ENCODE assay signal across 20 cellular contexts in the genomic region with DNA sequence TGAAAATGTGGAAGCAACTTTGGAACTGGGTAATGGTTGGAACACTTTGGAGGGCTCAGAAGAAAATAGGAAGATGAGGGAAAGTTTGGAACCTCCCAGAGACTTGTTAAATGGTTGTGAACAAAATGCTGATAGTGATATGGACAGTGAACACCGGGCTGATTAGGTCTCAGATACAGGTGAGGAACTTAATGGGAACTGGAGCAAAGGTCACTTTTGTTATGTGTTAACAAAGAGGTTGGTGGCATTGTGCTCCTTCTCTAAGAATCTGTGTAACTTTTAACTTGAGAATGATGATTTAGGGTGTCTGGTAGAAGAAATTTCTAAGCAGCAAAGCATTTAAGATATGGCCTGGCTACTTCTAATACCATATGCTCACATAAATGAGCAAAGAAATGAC. TPM values are rescaled to one million over a fixed set of nuclear protein-coding genes. Genes with fewer than 3 reads are reported as not detected.
DNase-seq lines count a peak whose midpoint lies in the region; ATAC-seq and TF ChIP-seq lines count a peak whose summit lies in the region.
"Had no signal": no experiment of that assay in that cellular context is flagged by ENCODE, and none has a peak within 500 bp of the region (broad histone marks: within the 10 kb centered on the region; RNA-seq: fewer than 3 reads in every experiment).

No MANE protein-coding gene starts in this region.

- no peak overlapping the region for H3K4me3 Mint-ChIP-seq in endodermal cell
- no peak overlapping the region for H3K4me3 Mint-ChIP-seq in T-helper 17 cell
- no peak overlapping the region for H3K4me3 Mint-ChIP-seq in stimulated activated effector memory CD8-positive, alpha-beta T cell treated with anti-CD3 and anti-CD28 coated beads, Interleukin-12 subunit alpha, Interleukin-12 subunit beta, amount 100 ng/mL, for 72 hours
- H3K4me3 Mint-ChIP-seq: CD14-positive monocyte; CD4-positive, alpha-beta memory T cell; HFFc6 had no signal

- no peak overlapping the region for H3K18ac ChIP-seq in trophoblast cell (ENCODE audit: low read length)

- WGBS in endodermal cell (ENCODE audit: insufficient coverage in 1 of 2, insufficient read length in 1 of 2), 2 experiments, result 58 to 78% methylated on average over 1 of the region's 1 CpG
- WGBS in trophoblast cell (ENCODE audit: extremely low coverage, insufficient coverage, insufficient read length), result no CpG with 5 or more reads among the region's 1 CpG

- H3K4ac ChIP-seq in trophoblast cell (ENCODE audit: low read depth, low read length), result no peak overlapping the region

- H2AK5ac ChIP-seq in trophoblast cell (ENCODE audit: low read length), result no peak overlapping the region

- H3K27ac ChIP-seq in BLaER1 (no peak overlapping the region), HUES6 (ENCODE audit: low read depth, low read length) (peak overlapping the region; percentile 60), endodermal cell (ENCODE audit: low read depth, low read length) (no peak overlapping the region), trophoblast cell (ENCODE audit: low read depth, low read length) (no peak overlapping the region)
- H3K27ac ChIP-seq: 22Rv1, A549, HL-60 had no signal

- H3K4me2 ChIP-seq in BLaER1 (peak overlapping the region; percentile 4; the same call in 1 of the 2 replicates), trophoblast cell (ENCODE audit: low read length) (no peak overlapping the region)
- H3K4me2 ChIP-seq: A549 had no signal

- peaks cover 7% of the 10 kb centered on the region for H3K27me3 Mint-ChIP-seq in endodermal cell (ENCODE audit: insufficient read depth)
- no peaks in the 10 kb centered on the region for H3K27me3 Mint-ChIP-seq in T-helper 17 cell

- DNase-seq in endodermal cell (no peak), trophoblast cell (peak; percentile 10 to 60), T-helper 17 cell (no peak)
- no peak for DNase-seq in stimulated activated effector memory CD8-positive, alpha-beta T cell treated with anti-CD3 and anti-CD28 coated beads, Interleukin-12 subunit alpha, Interleukin-12 subunit beta, amount 100 ng/mL, for 72 hours (ENCODE audit: low spot score in 2 of 2)
- DNase-seq: AML-193; CD4-positive, alpha-beta memory T cell; DMS153; DMS79; GDM1; HFFc6; IMR-90 had no signal

- no peak overlapping the region for H2AFZ ChIP-seq in trophoblast cell (ENCODE audit: insufficient read depth, low read length, poor library complexity)

- H3K9ac ChIP-seq in BLaER1, result no peak overlapping the region
- peak overlapping the region; percentile 2 for H3K9ac ChIP-seq in HUES6 (ENCODE audit: low read length)
- no peak overlapping the region for H3K9ac ChIP-seq in endodermal cell (ENCODE audit: extremely low read depth, low read length, poor library complexity, severe bottlenecking)
- no peak overlapping the region for H3K9ac ChIP-seq in trophoblast cell (ENCODE audit: low read length)

- H3K36me3 Mint-ChIP-seq in endodermal cell (ENCODE audit: low read depth) (no peaks in the 10 kb centered on the region), T-helper 17 cell (ENCODE audit: low read depth) (no peaks in the 10 kb centered on the region)
- H3K36me3 Mint-ChIP-seq in stimulated activated effector memory CD8-positive, alpha-beta T cell treated with anti-CD3 and anti-CD28 coated beads, Interleukin-12 subunit alpha, Interleukin-12 subunit beta, amount 100 ng/mL, for 72 hours, result no peaks in the 10 kb centered on the region
- H3K36me3 Mint-ChIP-seq: CD14-positive monocyte; CD4-positive, alpha-beta memory T cell had no signal

- no peak for ATAC-seq in GM18517 (IDR thresholded peaks at IDR 0.05; ENCODE audit: unreplicated experiment)
- no peak for ATAC-seq in T-helper 17 cell
- no peak for ATAC-seq in stimulated activated effector memory CD8-positive, alpha-beta T cell treated with anti-CD3 and anti-CD28 coated beads, Interleukin-12 subunit alpha, Interleukin-12 subunit beta, amount 100 ng/mL, for 72 hours
- ATAC-seq: A549, HCT116, K562 had no signal

- H3K14ac ChIP-seq in trophoblast cell (ENCODE audit: low read length), result no peak overlapping the region

- no peak overlapping the region for H3K4me3 ChIP-seq in BLaER1
- H3K4me3 ChIP-seq in HUES6 (ENCODE audit: low read depth, low read length), result peak overlapping the region; percentile 25; the same call in 1 of the 2 replicates
- peak overlapping the region; percentile 44 for H3K4me3 ChIP-seq in endodermal cell (ENCODE audit: low read length)
- no peak overlapping the region for H3K4me3 ChIP-seq in trophoblast cell (ENCODE audit: low read depth, low read length)
- H3K4me3 ChIP-seq: A549, K562 had no signal

- no peak overlapping the region for H4K91ac ChIP-seq in trophoblast cell (ENCODE audit: low read depth, low read length)

- H3K9me3 ChIP-seq in BLaER1 (peaks cover 47% of the 10 kb centered on the region), HUES6 (ENCODE audit: control insufficient read depth, insufficient read depth, low read depth, low read length) (peaks cover 32% of the 10 kb centered on the region), endodermal cell (ENCODE audit: control insufficient read depth, low read length) (peaks cover 36% of the 10 kb centered on the region), trophoblast cell (ENCODE audit: insufficient read depth, low read depth, low read length) (peaks cover 5% of the 10 kb centered on the region), T-helper 17 cell (ENCODE audit: control insufficient read depth, low read length, poor library complexity, severe bottlenecking) (peaks cover 3% of the 10 kb centered on the region)

- no peaks in the 10 kb centered on the region for H3K79me1 ChIP-seq in trophoblast cell (ENCODE audit: low read length)

- H3K79me2 ChIP-seq in trophoblast cell (ENCODE audit: control insufficient read depth, insufficient read depth, low read length, poor library complexity), result no peaks in the 10 kb centered on the region

- H3K4me1 Mint-ChIP-seq in endodermal cell (peaks cover 5% of the 10 kb centered on the region), T-helper 17 cell (no peaks in the 10 kb centered on the region)
- H3K4me1 Mint-ChIP-seq in stimulated activated effector memory CD8-positive, alpha-beta T cell treated with anti-CD3 and anti-CD28 coated beads, Interleukin-12 subunit alpha, Interleukin-12 subunit beta, amount 100 ng/mL, for 72 hours, result no peaks in the 10 kb centered on the region
- H3K4me1 Mint-ChIP-seq: CD14-positive monocyte; CD4-positive, alpha-beta memory T cell had no signal

- no peaks in the 10 kb centered on the region for H3K27me3 ChIP-seq in BLaER1
- H3K27me3 ChIP-seq in HUES6 (ENCODE audit: control insufficient read depth, insufficient read depth, low read length), result no peaks in the 10 kb centered on the region
- no peaks in the 10 kb centered on the region for H3K27me3 ChIP-seq in endodermal cell (ENCODE audit: control insufficient read depth, insufficient read depth, low read length, poor library complexity, severe bottlenecking)
- no peaks in the 10 kb centered on the region for H3K27me3 ChIP-seq in trophoblast cell (ENCODE audit: insufficient read depth, low read length)

- no peak overlapping the region for H4K12ac ChIP-seq in trophoblast cell (ENCODE audit: low read depth, low read length)

- H3K36me3 ChIP-seq in BLaER1, result no peaks in the 10 kb centered on the region
- H3K36me3 ChIP-seq in HUES6 (ENCODE audit: control insufficient read depth, insufficient read depth, low read length), result no peaks in the 10 kb centered on the region
- H3K36me3 ChIP-seq in endodermal cell (ENCODE audit: control insufficient read depth, insufficient read depth, low read length), result no peaks in the 10 kb centered on the region
- H3K36me3 ChIP-seq in trophoblast cell (ENCODE audit: control insufficient read depth in 1 of 2, insufficient read depth in 2 of 2, low read length in 2 of 2), result no peaks in the 10 kb centered on the region

- H2BK12ac ChIP-seq in trophoblast cell (ENCODE audit: low read length), result no peak overlapping the region

- H2BK5ac ChIP-seq in trophoblast cell (ENCODE audit: low read depth, low read length, poor library complexity), result no peak overlapping the region

- no peak overlapping the region for H4K8ac ChIP-seq in trophoblast cell (ENCODE audit: low read depth, low read length)

- H3K4me1 ChIP-seq in BLaER1 (peaks cover 8% of the 10 kb centered on the region; the same call in 1 of the 2 replicates), HUES6 (ENCODE audit: control insufficient read depth, insufficient read depth, low read length) (no peaks in the 10 kb centered on the region), endodermal cell (ENCODE audit: control insufficient read depth, insufficient read depth, low read length) (no peaks in the 10 kb centered on the region), trophoblast cell (ENCODE audit: control insufficient read depth in 1 of 2, insufficient read depth in 2 of 2, low read length in 2 of 2) (peaks cover 0 to 3% of the 10 kb centered on the region in 2 experiments)
- H3K4me1 ChIP-seq: A549 had no signal

- peaks cover 37% of the 10 kb centered on the region for H3K9me3 Mint-ChIP-seq in endodermal cell
- peaks cover 15% of the 10 kb centered on the region for H3K9me3 Mint-ChIP-seq in stimulated activated effector memory CD8-positive, alpha-beta T cell treated with anti-CD3 and anti-CD28 coated beads, Interleukin-12 subunit alpha, Interleukin-12 subunit beta, amount 100 ng/mL, for 72 hours

- H3K23ac ChIP-seq in trophoblast cell (ENCODE audit: low read length), result no peak overlapping the region

- TF ChIP-seq CTCF in endodermal cell (conservative IDR thresholded peaks at IDR 0.05), result no peak

- H3K27ac Mint-ChIP-seq in endodermal cell (peak overlapping the region; percentile 10), T-helper 17 cell (no peak overlapping the region)
- H3K27ac Mint-ChIP-seq in stimulated activated effector memory CD8-positive, alpha-beta T cell treated with anti-CD3 and anti-CD28 coated beads, Interleukin-12 subunit alpha, Interleukin-12 subunit beta, amount 100 ng/mL, for 72 hours, result no peak overlapping the region
- H3K27ac Mint-ChIP-seq: CD14-positive monocyte; CD4-positive, alpha-beta memory T cell; HFFc6 had no signal

- H2BK120ac ChIP-seq in trophoblast cell (ENCODE audit: insufficient read depth, low read length, poor library complexity), result no peak overlapping the region

- no peaks in the 10 kb centered on the region for H4K20me1 ChIP-seq in BLaER1

RNA-seq across cellular contexts. Expression of gene CXCL14, which starts 36.4 kb away (rescaled TPM):
- total RNA-seq in endodermal cell, result under 1 TPM; 0.20 to 0.44 TPM
- polyA plus RNA-seq in endodermal cell (2013, experiment 1 of 2), result 5.7 TPM
- polyA plus RNA-seq in endodermal cell (2013, experiment 2 of 2), result 7.0 TPM
- 102 and 105 TPM in 2 replicates for polyA plus RNA-seq in trophoblast cell (2013)
- total RNA-seq in T-helper 17 cell, result not detected
- total RNA-seq: CD4-positive, alpha-beta memory T cell; IMR-90; K562 had no signal
- polyA plus RNA-seq: CD4-positive, alpha-beta memory T cell; IMR-90; K562 had no signal

Comparison
In these comparisons a context has a peak if more than half of its experiments do, and no peak if none do; other contexts are left out.
1. H3K4me3 ChIP-seq: peak in HUES6 (single experiment) and endodermal cell (single experiment); none in BLaER1 (single experiment) and trophoblast cell (single experiment).
2. DNase-seq: peak in trophoblast cell (2 of 2); none in endodermal cell (single experiment), T-helper 17 cell (0 of 3) and stimulated activated effector memory CD8-positive, alpha-beta T cell treated with anti-CD3 and anti-CD28 coated beads, Interleukin-12 subunit alpha, Interleukin-12 subunit beta, amount 100 ng/mL, for 72 hours (0 of 2).